1 cellular context compared by ENCODE assay signal in the genomic region with DNA sequence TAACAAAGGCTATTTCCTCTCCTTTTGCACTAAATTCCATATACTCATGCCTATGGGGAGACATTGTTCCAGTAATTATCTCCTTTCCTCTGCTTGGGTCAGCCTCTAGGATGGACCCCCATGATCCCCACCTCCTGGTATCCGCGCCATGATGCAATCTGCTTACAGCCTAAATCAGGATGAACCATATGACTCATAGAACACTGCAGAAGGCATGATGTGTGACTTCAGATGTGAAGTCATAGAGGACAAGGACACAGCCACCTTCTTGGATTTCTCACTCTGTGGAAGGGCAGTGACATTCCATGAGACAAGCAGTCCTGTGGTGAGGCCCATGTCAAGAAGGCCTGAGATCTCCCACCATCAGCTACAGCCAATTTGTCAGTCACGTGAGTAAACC.
TF ChIP-seq lines count a peak whose summit lies in the region.

No MANE protein-coding gene starts in this region.

TF ChIP-seq in HepG2, 621 proteins besides CTCF, POLR2A, EP300 and RAD21:
- TF ChIP-seq KMT2B (CRISPR knock-in tag; IDR thresholded peaks at IDR 0.05) (no peak), SIX4 (CRISPR knock-in tag; IDR thresholded peaks at IDR 0.05) (no peak), ATF7 (IDR thresholded peaks at IDR 0.05) (0 out of 2 replicates have a peak, but pooled peaks have one; percentile 16), ATF7 (CRISPR knock-in tag; IDR thresholded peaks at IDR 0.05) (no peak)
TF ChIP-seq in HepG2: peak in this region for 1.
